ENCODE assay signal across 18 cellular contexts in genomic region chrX:54419559-54420302, GRCh38. TPM values are rescaled to one million over a fixed set of nuclear protein-coding genes. Genes with fewer than 3 reads are reported as not detected.
DNase-seq lines count a peak whose midpoint lies in the region; ATAC-seq and TF ChIP-seq lines count a peak whose summit lies in the region.
"Had no signal": no experiment of that assay in that cellular context is flagged by ENCODE, and none has a peak within 500 bp of the region (broad histone marks: within the 10 kb centered on the region; RNA-seq: fewer than 3 reads in every experiment).

No MANE protein-coding gene starts in this region.

- H3K27me3 ChIP-seq in adrenal gland = no peaks in the 10 kb centered on the region
- no peaks in the 10 kb centered on the region for H3K27me3 ChIP-seq in parathyroid adenoma (ENCODE audit: control insufficient read depth, insufficient read depth, low read length)

- no peaks in the 10 kb centered on the region for H3K9me3 ChIP-seq in adrenal gland (replicated peaks in 1 of 3)
- H3K9me3 ChIP-seq in parathyroid adenoma (ENCODE audit: control insufficient read depth, low read length) = no peaks in the 10 kb centered on the region

- H3K4me1 ChIP-seq in adrenal gland (replicated peaks in 1 of 2) (no peaks in the 10 kb centered on the region), parathyroid adenoma (no peaks in the 10 kb centered on the region)

- H3K4me2 ChIP-seq in parathyroid adenoma (ENCODE audit: low read length) = no peak overlapping the region

- TF ChIP-seq POLR2A in adrenal gland (IDR thresholded peaks at IDR 0.05) = no peak

- no peaks in the 10 kb centered on the region for H3K79me2 ChIP-seq in parathyroid adenoma

- no peak overlapping the region for H3K9ac ChIP-seq in parathyroid adenoma

- peak overlapping the region; percentile 20 for H2AFZ ChIP-seq in parathyroid adenoma

- intact Hi-C loops in adrenal gland (cut with DNase I) (no loop called here), left ventricle myocardium superior (cut with micrococcal nuclease) (no loop called here)

- TF ChIP-seq CTCF in adrenal gland (IDR thresholded peaks at IDR 0.05) = no peak
- TF ChIP-seq CTCF in parathyroid adenoma (IDR thresholded peaks at IDR 0.05) = no peak

- H3K4me3 ChIP-seq in adrenal gland = no peak overlapping the region
- H3K4me3 ChIP-seq in parathyroid adenoma (ENCODE audit: low read depth, low read length) = no peak overlapping the region
- H3K4me3 ChIP-seq: K562 had no signal

- ATAC-seq in left ventricle myocardium superior (peak; percentile 93), GM19035 (IDR thresholded peaks at IDR 0.05; ENCODE audit: unreplicated experiment) (no peak), HG03520 (IDR thresholded peaks at IDR 0.05; ENCODE audit: unreplicated experiment) (no peak)
- ATAC-seq: K562, Panc1 had no signal

- WGBS in adrenal gland, 4 donors = 17 to 31% (median 21%) methylated on average over 3 of the region's 3 CpGs

- peak; percentile 15 for DNase-seq in NCI-H2171 treated with DMSO at 0.1 percent for 48 hours (lab: John Stamatoyannopoulos, UW)
- DNase-seq in NCI-H2171 (lab: John Stamatoyannopoulos, UW) = no peak
- peak in 5 of 7 donors; percentile 9 to 61 (median 25) for DNase-seq in adrenal gland
- DNase-seq in left ventricle myocardium superior = no peak
- no peak for DNase-seq in NCI-H187 treated with DMSO at 0.1 percent for 48 hours (lab: John Stamatoyannopoulos, UW)
- DNase-seq: 8988T, COR-L47, DMS153, GF-D8, H9, NCI-H1694 treated with DMSO at 0.1 percent for 48 hours, NCI-H2107, NCI-H226 had no signal

- no peaks in the 10 kb centered on the region for H3K36me3 ChIP-seq in adrenal gland (replicated peaks in 1 of 2)
- H3K36me3 ChIP-seq in parathyroid adenoma (ENCODE audit: control insufficient read depth, insufficient read depth, low read length) = no peaks in the 10 kb centered on the region

- peak overlapping the region in 3 of 5 donors; percentile 1 to 40 (median 5) for H3K27ac ChIP-seq in adrenal gland
- H3K27ac ChIP-seq in parathyroid adenoma = no peak overlapping the region

RNA-seq across cellular contexts. Expression of gene TSR2, which starts 20.5 kb away (rescaled TPM):
- total RNA-seq in adrenal gland (10 to 100 TPM; 22.7 to 60.2 (median 38.9) TPM), left ventricle myocardium superior (39.7 TPM)
- polyA plus RNA-seq in adrenal gland = 10 to 100 TPM; 49.6 to 72.9 (median 52.6) TPM

Comparison
In these comparisons a context has a peak if more than half of its experiments do, and no peak if none do; other contexts are left out.
1. DNase-seq: peak in NCI-H2171 treated with DMSO at 0.1 percent for 48 hours (single experiment) and adrenal gland (5 of 7); none in NCI-H2171 (single experiment), left ventricle myocardium superior (single experiment) and NCI-H187 treated with DMSO at 0.1 percent for 48 hours (single experiment).